ENCODE assay signal across 9 cellular contexts in the genomic region with DNA sequence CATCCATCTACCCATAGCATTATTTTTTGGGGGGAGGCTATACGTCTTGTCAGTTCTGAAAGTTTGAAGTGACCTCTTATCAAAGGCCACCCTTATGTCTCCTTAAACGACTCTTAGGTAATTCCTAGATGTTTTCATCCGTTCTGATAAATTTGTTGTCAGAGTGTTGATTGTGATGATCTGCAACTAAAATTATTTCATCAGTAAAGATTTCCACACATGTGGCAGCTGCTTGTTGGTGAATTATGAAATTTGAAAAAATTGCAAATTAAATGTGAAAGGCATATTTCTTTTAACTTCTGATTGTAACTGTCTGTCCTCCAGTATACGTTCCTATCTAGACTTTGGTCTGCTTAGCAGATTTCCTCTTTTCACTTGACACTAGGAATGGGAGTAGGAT. TPM values are rescaled to one million over a fixed set of nuclear protein-coding genes. Genes with fewer than 3 reads are reported as not detected.
DNase-seq lines count a peak whose midpoint lies in the region; ATAC-seq and TF ChIP-seq lines count a peak whose summit lies in the region.
"Had no signal": no experiment of that assay in that cellular context is flagged by ENCODE, and none has a peak within 500 bp of the region (broad histone marks: within the 10 kb centered on the region; RNA-seq: fewer than 3 reads in every experiment).

No MANE protein-coding gene starts in this region.

- no peak overlapping the region for H3K27ac ChIP-seq in hepatocyte

- no peaks in the 10 kb centered on the region for H3K36me3 ChIP-seq in hepatocyte (replicated peaks; ENCODE audit: insufficient read depth, low read depth)

- no peak for TF ChIP-seq CTCF in WI38 (IDR thresholded peaks at IDR 0.05; ENCODE audit: low read depth, low read length)
- no peak for TF ChIP-seq CTCF in hepatocyte (IDR thresholded peaks at IDR 0.05; ENCODE audit: poor library complexity)

- H3K4me1 Mint-ChIP-seq in T-helper 2 cell treated with Interferon-gamma antibody and Interleukin-4, amounts not matched to agents 5 μg/mL and 100 μg/mL, for 36 hours (ENCODE audit: low read depth): peaks cover 44% of the 10 kb centered on the region
- H3K4me1 Mint-ChIP-seq in stimulated activated naive B cell treated with anti-CD40 and anti-IgM and Interleukin-4, amounts not matched to agents 10 μg/mL and 1 μg/mL and 100 μg/mL, for 72 hours: peaks cover 25 to 51% of the 10 kb centered on the region in 2 donors

- peak overlapping the region; percentile 86 for H3K27ac Mint-ChIP-seq in T-helper 2 cell treated with Interferon-gamma antibody and Interleukin-4, amounts not matched to agents 5 μg/mL and 100 μg/mL, for 36 hours
- peak overlapping the region; percentile 99 for H3K27ac Mint-ChIP-seq in stimulated activated naive B cell treated with anti-CD40 and anti-IgM and Interleukin-4, amounts not matched to agents 10 μg/mL and 1 μg/mL and 100 μg/mL, for 72 hours

- H3K36me3 Mint-ChIP-seq in T-helper 2 cell treated with Interferon-gamma antibody and Interleukin-4, amounts not matched to agents 5 μg/mL and 100 μg/mL, for 36 hours (ENCODE audit: low read depth): peaks cover 21% of the 10 kb centered on the region
- peaks cover 10 to 17% of the 10 kb centered on the region in 2 donors for H3K36me3 Mint-ChIP-seq in stimulated activated naive B cell treated with anti-CD40 and anti-IgM and Interleukin-4, amounts not matched to agents 10 μg/mL and 1 μg/mL and 100 μg/mL, for 72 hours

- peak overlapping the region; percentile 98 for H3K4me3 Mint-ChIP-seq in T-helper 2 cell treated with Interferon-gamma antibody and Interleukin-4, amounts not matched to agents 5 μg/mL and 100 μg/mL, for 36 hours
- H3K4me3 Mint-ChIP-seq in stimulated activated naive B cell treated with anti-CD40 and anti-IgM and Interleukin-4, amounts not matched to agents 10 μg/mL and 1 μg/mL and 100 μg/mL, for 72 hours: peak overlapping the region; percentile 93 to 98

- WGBS in hepatocyte (ENCODE audit: low lambda C conversion rate, missing lambda C conversion rate): 43% methylated on average over 4 of the region's 4 CpGs

- H4K20me1 ChIP-seq in hepatocyte (ENCODE audit: insufficient read depth, poor library complexity, severe bottlenecking): peaks cover 54% of the 10 kb centered on the region

- H3K4me1 ChIP-seq in hepatocyte (ENCODE audit: insufficient read depth): peaks cover 11% of the 10 kb centered on the region

- peaks cover 3% of the 10 kb centered on the region for H3K27me3 Mint-ChIP-seq in T-helper 2 cell treated with Interferon-gamma antibody and Interleukin-4, amounts not matched to agents 5 μg/mL and 100 μg/mL, for 36 hours (ENCODE audit: low read depth)
- no peaks in the 10 kb centered on the region for H3K27me3 Mint-ChIP-seq in stimulated activated naive B cell treated with anti-CD40 and anti-IgM and Interleukin-4, amounts not matched to agents 10 μg/mL and 1 μg/mL and 100 μg/mL, for 72 hours

- DNase-seq in T-helper 2 cell treated with Interferon-gamma antibody and Interleukin-4, amounts not matched to agents 5 μg/mL and 100 μg/mL, for 36 hours (ENCODE audit: low spot score): no peak
- DNase-seq in T-helper 2 cell (no peak), hepatocyte (ENCODE audit: low spot score) (no peak), HK-2 (ENCODE audit: unreplicated experiment) (no peak), NCI-H187 treated with DMSO at 0.1 percent for 48 hours (lab: John Stamatoyannopoulos, UW) (no peak), NCI-H2227 (lab: John Stamatoyannopoulos, UW; ENCODE audit: unreplicated experiment) (no peak)
- DNase-seq in stimulated activated naive B cell treated with anti-CD40 and anti-IgM and Interleukin-4, amounts not matched to agents 10 μg/mL and 1 μg/mL and 100 μg/mL, for 72 hours: no peak
- DNase-seq: left colon had no signal

- no peaks in the 10 kb centered on the region for H3K9me3 Mint-ChIP-seq in T-helper 2 cell treated with Interferon-gamma antibody and Interleukin-4, amounts not matched to agents 5 μg/mL and 100 μg/mL, for 36 hours
- no peaks in the 10 kb centered on the region for H3K9me3 Mint-ChIP-seq in stimulated activated naive B cell treated with anti-CD40 and anti-IgM and Interleukin-4, amounts not matched to agents 10 μg/mL and 1 μg/mL and 100 μg/mL, for 72 hours

- H2AFZ ChIP-seq in hepatocyte: no peak overlapping the region

- no peaks in the 10 kb centered on the region for H3K27me3 ChIP-seq in hepatocyte

- H3K9me3 ChIP-seq in hepatocyte (ENCODE audit: low read depth): no peaks in the 10 kb centered on the region

- no peak for ATAC-seq in stimulated activated naive B cell treated with anti-CD40 and anti-IgM and Interleukin-4, amounts not matched to agents 10 μg/mL and 1 μg/mL and 100 μg/mL, for 72 hours (replicated peaks)

- H3K79me2 ChIP-seq in hepatocyte: peaks cover 61% of the 10 kb centered on the region

- H3K9me2 ChIP-seq in hepatocyte (replicated peaks; ENCODE audit: insufficient read depth): no peaks in the 10 kb centered on the region

- peak overlapping the region; percentile 80 for H3K4me3 ChIP-seq in WI38 (ENCODE audit: low read depth, low read length)
- H3K4me3 ChIP-seq in hepatocyte: peak overlapping the region; percentile 89

- H3K4me2 ChIP-seq in hepatocyte: peak overlapping the region; percentile 90

RNA-seq across cellular contexts. Expression of a gene that starts 1.4 kb away (rescaled TPM):
- total RNA-seq in hepatocyte: 47.3 and 50.7 TPM in 2 replicates
- polyA plus RNA-seq in hepatocyte: 10.4 and 12.4 TPM in 2 replicates
